In the genomic region with DNA sequence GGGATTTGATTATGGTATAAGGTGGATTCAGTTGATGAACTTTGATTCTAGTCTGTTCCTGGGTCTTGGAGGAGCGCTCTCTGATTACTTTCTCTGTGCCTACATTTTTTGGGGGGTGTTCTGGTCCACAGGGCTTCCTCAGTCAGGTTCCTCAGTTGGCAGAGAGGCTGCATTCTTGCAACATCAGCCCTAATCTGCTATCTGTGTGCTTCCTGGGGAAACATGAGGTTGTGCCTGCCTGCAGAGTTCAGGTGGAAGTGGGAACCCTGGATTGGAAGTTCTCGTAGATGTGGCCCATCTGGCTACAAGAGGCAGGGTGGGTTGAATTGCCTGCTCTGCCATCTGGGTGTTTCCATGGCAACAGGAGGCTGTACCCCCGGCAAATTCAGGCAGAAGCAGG, we compare ENCODE assay signal across 14 cellular contexts.
"Had no signal": no experiment of that assay in that cellular context is flagged by ENCODE, and none has a peak within 500 bp of the region (broad histone marks: within the 10 kb centered on the region; RNA-seq: fewer than 3 reads in every experiment).

No MANE protein-coding gene starts in this region.

- H3K27me3 Mint-ChIP-seq: activated naive CD4-positive, alpha-beta T cell treated with anti-CD3 and anti-CD28 coated beads, Interleukin-2, amount 50 U/mL, for 24 hours; naive thymus-derived CD8-positive, alpha-beta T cell had no signal

- H3K27me3 ChIP-seq: brain microvascular endothelial cell, sigmoid colon, uterus had no signal

- H3K36me3 ChIP-seq: brain microvascular endothelial cell, sigmoid colon, uterus had no signal

- H3K9me3 ChIP-seq: uterus had no signal

- H3K27ac Mint-ChIP-seq: activated naive CD4-positive, alpha-beta T cell treated with anti-CD3 and anti-CD28 coated beads, Interleukin-2, amount 50 U/mL, for 24 hours; T-helper 1 cell treated with Interleukin-12 subunit alpha and Interleukin-12 subunit beta and Interleukin-4 antibody, amounts not matched to agents 30 μg/mL and 1 μg/mL, for 36 hours had no signal

- H3K4me3 Mint-ChIP-seq: activated naive CD4-positive, alpha-beta T cell treated with anti-CD3 and anti-CD28 coated beads, Interleukin-2, amount 50 U/mL, for 24 hours; T-helper 1 cell treated with Interleukin-12 subunit alpha and Interleukin-12 subunit beta and Interleukin-4 antibody, amounts not matched to agents 30 μg/mL and 1 μg/mL, for 36 hours had no signal

- ATAC-seq: left colon; naive thymus-derived CD8-positive, alpha-beta T cell had no signal

- H3K4me1 ChIP-seq: uterus had no signal

- H3K4me3 ChIP-seq: mucosa of descending colon, sigmoid colon, uterus had no signal

- DNase-seq: activated CD4-positive, alpha-beta T cell treated with anti-CD3 and anti-CD28 coated beads, Interleukin-2, amount 50 U/mL, for 1 hour; activated CD4-positive, CD25-positive, alpha-beta regulatory T cell; activated T-cell treated with anti-CD3 and anti-CD28 coated beads for 4 hours; cerebellar nuclear complex; left colon; mucosa of descending colon; naive thymus-derived CD8-positive, alpha-beta T cell; sigmoid colon; stimulated activated CD4-positive, alpha-beta T cell treated with anti-CD3 and anti-CD28 coated beads, Interleukin-12 subunit alpha, Interleukin-12 subunit beta, amount 100 ng/mL, for 4 hours; stimulated activated CD4-positive, alpha-beta T cell treated with anti-CD3 and anti-CD28 coated beads, Interleukin-2, amount 100 ng/mL, for 48 hours; uterus had no signal

- H3K27ac ChIP-seq: brain microvascular endothelial cell, sigmoid colon, uterus had no signal
